In genomic region chr18:12828116-12829051, GRCh38 we compare ENCODE assay signal across 26 cellular contexts. TPM values are rescaled to one million over a fixed set of nuclear protein-coding genes. Genes with fewer than 3 reads are reported as not detected.
DNase-seq lines count a peak whose midpoint lies in the region; ATAC-seq and TF ChIP-seq lines count a peak whose summit lies in the region.
"Had no signal": no experiment of that assay in that cellular context is flagged by ENCODE, and none has a peak within 500 bp of the region (broad histone marks: within the 10 kb centered on the region; RNA-seq: fewer than 3 reads in every experiment).

No MANE protein-coding gene starts in this region.

- in situ Hi-C loops in mammary epithelial cell (cut with MboI; ENCODE audit: low sequenced_read_pairs in 2 of 2) = no loop called here

- H3K9ac ChIP-seq in mammary epithelial cell (ENCODE audit: insufficient read depth, low read length) = no peak overlapping the region

- no peak overlapping the region for H2AFZ ChIP-seq in mammary epithelial cell (ENCODE audit: low read depth, low read length)

- intact Hi-C loops in mammary epithelial cell (cut with micrococcal nuclease) = no loop called here

- WGBS in mammary epithelial cell (ENCODE audit: low coverage, missing lambda C conversion rate) = 98% methylated on average over 4 of the region's 4 CpGs

- H3K4me2 ChIP-seq in mammary epithelial cell (ENCODE audit: insufficient read depth, low read depth, low read length) = no peak overlapping the region

- POLR2A ChIA-PET in activated CD4-positive, alpha-beta memory T cell treated with anti-CD3 and anti-CD28 coated beads, Interleukin-2, amount 10 ng/mL, durations not matched to agents 7 days and 5 days (lab: Charles Lee) = interaction anchor here (0.6 to 2.3 kb wide), 5 partner anchors 9 to 54 kb away, joined by 3 to 11 read pairs (median 3); partner anchors contain the start of gene PTPN2

- DNase-seq in CD1c-positive myeloid dendritic cell (ENCODE audit: extremely low spot score) (peak; percentile 20), HS-5 (ENCODE audit: low read depth) (peak; percentile 18), dermis blood vessel endothelial cell (peak; percentile 17), NCI-H187 treated with DMSO at 0.1 percent for 48 hours (lab: John Stamatoyannopoulos, UW) (no peak), Kasumi-1 (lab: John Stamatoyannopoulos, UW) (no peak), mammary epithelial cell (no peak)
- DNase-seq in activated CD4-positive, alpha-beta memory T cell treated with anti-CD3 and anti-CD28 coated beads, Interleukin-2, amount 10 ng/mL, durations not matched to agents 7 days and 5 days = no peak
- DNase-seq: activated CD4-positive, alpha-beta T cell treated with anti-CD3 and anti-CD28 coated beads, Interleukin-2, amount 10 ng/mL, durations not matched to agents 7 days and 5 days; adrenal gland; Karpas-422; left cardiac atrium; NCI-H1048; NCI-H1930; NCI-H345; NCI-H82; occipital lobe; PC-3; SIG-M5; small intestine; stimulated activated CD4-positive, alpha-beta T cell treated with anti-CD3 and anti-CD28 coated beads, Interleukin-2, amount 100 ng/mL, for 24 hours had no signal

- TF ChIP-seq CTCF in mammary epithelial cell (conservative IDR thresholded peaks at IDR 0.05 in 1 of 2, IDR thresholded peaks at IDR 0.05 in 1 of 2; ENCODE audit: extremely low read depth in 1 of 2, insufficient read depth in 1 of 2, low read depth in 1 of 2, low read length in 2 of 2) = no peak

- H4K20me1 ChIP-seq in mammary epithelial cell (ENCODE audit: insufficient read depth, low read length) = no peaks in the 10 kb centered on the region

- peaks cover 4% of the 10 kb centered on the region for H3K9me3 Mint-ChIP-seq in activated CD4-positive, alpha-beta memory T cell treated with anti-CD3 and anti-CD28 coated beads, Interleukin-2, amount 10 ng/mL, durations not matched to agents 7 days and 5 days

- no peak overlapping the region for H3K27ac ChIP-seq in mammary epithelial cell (ENCODE audit: insufficient read depth, low read depth, low read length)
- H3K27ac ChIP-seq: adrenal gland, coronary artery had no signal

- H3K27me3 ChIP-seq in mammary epithelial cell (ENCODE audit: insufficient read depth, low read length) = no peaks in the 10 kb centered on the region
- H3K27me3 ChIP-seq: adrenal gland had no signal

- peak overlapping the region; percentile 13 for H3K27ac Mint-ChIP-seq in activated CD4-positive, alpha-beta memory T cell treated with anti-CD3 and anti-CD28 coated beads, Interleukin-2, amount 10 ng/mL, durations not matched to agents 7 days and 5 days
- H3K27ac Mint-ChIP-seq: activated CD4-positive, alpha-beta T cell treated with anti-CD3 and anti-CD28 coated beads, Interleukin-2, amount 10 ng/mL, durations not matched to agents 7 days and 5 days; CD14-positive monocyte; memory B cell; stimulated activated memory B cell treated with anti-CD40 and anti-IgM and Interleukin-4, amounts not matched to agents 10 μg/mL and 1 μg/mL and 100 μg/mL, for 72 hours had no signal

- no peak overlapping the region for H3K4me3 Mint-ChIP-seq in activated CD4-positive, alpha-beta memory T cell treated with anti-CD3 and anti-CD28 coated beads, Interleukin-2, amount 10 ng/mL, durations not matched to agents 7 days and 5 days
- H3K4me3 Mint-ChIP-seq: activated CD4-positive, alpha-beta T cell treated with anti-CD3 and anti-CD28 coated beads, Interleukin-2, amount 10 ng/mL, durations not matched to agents 7 days and 5 days; CD14-positive monocyte; memory B cell; stimulated activated memory B cell treated with anti-CD40 and anti-IgM and Interleukin-4, amounts not matched to agents 10 μg/mL and 1 μg/mL and 100 μg/mL, for 72 hours had no signal

- peaks cover 6% of the 10 kb centered on the region for H3K36me3 ChIP-seq in mammary epithelial cell (ENCODE audit: insufficient read depth, low read length)

- no peaks in the 10 kb centered on the region for H3K9me3 ChIP-seq in mammary epithelial cell (replicated peaks; ENCODE audit: insufficient read depth, low read length)

- H3K4me1 ChIP-seq in mammary epithelial cell (ENCODE audit: insufficient read depth, low read length) = no peaks in the 10 kb centered on the region
- H3K4me1 ChIP-seq: adrenal gland, HAP-1 had no signal

- dilution Hi-C loops in mammary epithelial cell (cut with HindIII; ENCODE audit: low sequenced_read_pairs) = no loop called here

- no peak overlapping the region for H3K4me3 ChIP-seq in mammary epithelial cell (replicated peaks in 1 of 3; ENCODE audit: insufficient read depth in 1 of 3, low read depth in 2 of 3, low read length in 3 of 3)
- H3K4me3 ChIP-seq: adrenal gland, coronary artery, HAP-1 had no signal

- peaks cover 85% of the 10 kb centered on the region for H3K36me3 Mint-ChIP-seq in activated CD4-positive, alpha-beta memory T cell treated with anti-CD3 and anti-CD28 coated beads, Interleukin-2, amount 10 ng/mL, durations not matched to agents 7 days and 5 days (ENCODE audit: low read depth)

- ATAC-seq in GM21381 (IDR thresholded peaks at IDR 0.05; ENCODE audit: unreplicated experiment) = no peak
- ATAC-seq: left cardiac atrium; PC-3; stimulated activated memory B cell treated with anti-CD40 and anti-IgM and Interleukin-4, amounts not matched to agents 10 μg/mL and 1 μg/mL and 100 μg/mL, for 72 hours had no signal

- CTCF ChIA-PET in activated CD4-positive, alpha-beta memory T cell treated with anti-CD3 and anti-CD28 coated beads, Interleukin-2, amount 10 ng/mL, durations not matched to agents 7 days and 5 days (lab: Charles Lee) = interaction anchor here (0.9 to 1.0 kb wide), 2 partner anchors 12 to 346 kb away, joined by 3 read pairs; no protein-coding TSS in a partner anchor
- CTCF ChIA-PET in mammary epithelial cell (lab: Charles Lee; ENCODE audit: low non-redundant PET) = no interaction called here

- H3K4me1 Mint-ChIP-seq in activated CD4-positive, alpha-beta memory T cell treated with anti-CD3 and anti-CD28 coated beads, Interleukin-2, amount 10 ng/mL, durations not matched to agents 7 days and 5 days = peaks cover 37% of the 10 kb centered on the region

- H3K79me2 ChIP-seq in mammary epithelial cell (ENCODE audit: insufficient read depth, low read length) = peaks cover 3% of the 10 kb centered on the region

- no peaks in the 10 kb centered on the region for H3K27me3 Mint-ChIP-seq in activated CD4-positive, alpha-beta memory T cell treated with anti-CD3 and anti-CD28 coated beads, Interleukin-2, amount 10 ng/mL, durations not matched to agents 7 days and 5 days
- H3K27me3 Mint-ChIP-seq: activated CD4-positive, alpha-beta T cell treated with anti-CD3 and anti-CD28 coated beads, Interleukin-2, amount 10 ng/mL, durations not matched to agents 7 days and 5 days; memory B cell; stimulated activated memory B cell treated with anti-CD40 and anti-IgM and Interleukin-4, amounts not matched to agents 10 μg/mL and 1 μg/mL and 100 μg/mL, for 72 hours had no signal

- no TSS peak for BruUV-seq in mammary epithelial cell (replicated peaks; lab: Mats Ljungman, UMichigan)

RNA-seq across cellular contexts. Expression of gene PTPN2, which starts 55.7 kb away (rescaled TPM):
- 10 to 100 TPM; 82.9 to 90.8 TPM for total RNA-seq in activated CD4-positive, alpha-beta memory T cell treated with anti-CD3 and anti-CD28 coated beads, Interleukin-2, amount 10 ng/mL, durations not matched to agents 7 days and 5 days
- total RNA-seq in dermis blood vessel endothelial cell (21.3 and 31.4 TPM in 2 replicates), mammary epithelial cell (10 to 100 TPM; 25.3 to 47.0 TPM)
- polyA plus RNA-seq in mammary epithelial cell = 18.6 TPM
- 15.6 TPM for polyA minus RNA-seq in mammary epithelial cell

Comparison
In these comparisons a context has a peak if more than half of its experiments do, and no peak if none do; other contexts are left out.
1. DNase-seq: peak in CD1c-positive myeloid dendritic cell (single experiment), HS-5 (single experiment) and dermis blood vessel endothelial cell (single experiment); none in activated CD4-positive, alpha-beta memory T cell treated with anti-CD3 and anti-CD28 coated beads, Interleukin-2, amount 10 ng/mL, durations not matched to agents 7 days and 5 days (single experiment), NCI-H187 treated with DMSO at 0.1 percent for 48 hours (single experiment), Kasumi-1 (0 of 2) and mammary epithelial cell (single experiment).